ENCODE assay signal across 8 cellular contexts in genomic region chr3:13461169-13462124, GRCh38. TPM values are rescaled to one million over a fixed set of nuclear protein-coding genes. Genes with fewer than 3 reads are reported as not detected.
DNase-seq lines count a peak whose midpoint lies in the region; ATAC-seq and TF ChIP-seq lines count a peak whose summit lies in the region.

No MANE protein-coding gene starts in this region.

- ATAC-seq in HG02885 (IDR thresholded peaks at IDR 0.05; ENCODE audit: poor library complexity, unreplicated experiment), result no peak

- peak; percentile 67 for TF ChIP-seq CTCF in GM12801 (IDR thresholded peaks at IDR 0.05; ENCODE audit: extremely low read depth, insufficient read length)

- peak; percentile 65 for DNase-seq in HK-2 (ENCODE audit: unreplicated experiment)
- peak; percentile 80 for DNase-seq in SK-N-DZ (ENCODE audit: low spot score)
- peak; percentile 74 for DNase-seq in activated naive CD4-positive, alpha-beta T cell treated with Interleukin-2 at 50 U/mL for 16 hours
- DNase-seq in iPS DF 19.7 (ENCODE audit: low read depth, low spot score), result peak; percentile 80
- peak; percentile 73 to 83 for DNase-seq in stimulated activated CD4-positive, alpha-beta T cell treated with anti-CD3 and anti-CD28 coated beads, Interleukin-4, amount 100 ng/mL, for 48 hours (ENCODE audit: low read depth in 2 of 2)
- no peak for DNase-seq in NCI-H2107 treated with DMSO at 0.1 percent for 48 hours (lab: John Stamatoyannopoulos, UW; ENCODE audit: unreplicated experiment)

RNA-seq across cellular contexts. Expression of gene HDAC11, which starts 18.7 kb away (rescaled TPM):
- polyA plus RNA-seq in SK-N-DZ (2014; cell fraction: cytosol; rRNA removed), result 11.6 and 11.8 TPM in 2 replicates
- polyA plus RNA-seq in SK-N-DZ (2014; cell fraction: nucleus; rRNA removed), result 5.2 and 6.3 TPM in 2 replicates

RNA-seq across cellular contexts. Expression of gene NUP210, which starts 41.3 kb away (rescaled TPM):
- polyA plus RNA-seq in SK-N-DZ (2014; cell fraction: cytosol; rRNA removed), result 56.4 and 61.5 TPM in 2 replicates
- polyA plus RNA-seq in SK-N-DZ (2014; cell fraction: nucleus; rRNA removed), result 60.0 and 87.4 TPM in 2 replicates
